ENCODE assay signal across 1 cellular context in the genomic region with DNA sequence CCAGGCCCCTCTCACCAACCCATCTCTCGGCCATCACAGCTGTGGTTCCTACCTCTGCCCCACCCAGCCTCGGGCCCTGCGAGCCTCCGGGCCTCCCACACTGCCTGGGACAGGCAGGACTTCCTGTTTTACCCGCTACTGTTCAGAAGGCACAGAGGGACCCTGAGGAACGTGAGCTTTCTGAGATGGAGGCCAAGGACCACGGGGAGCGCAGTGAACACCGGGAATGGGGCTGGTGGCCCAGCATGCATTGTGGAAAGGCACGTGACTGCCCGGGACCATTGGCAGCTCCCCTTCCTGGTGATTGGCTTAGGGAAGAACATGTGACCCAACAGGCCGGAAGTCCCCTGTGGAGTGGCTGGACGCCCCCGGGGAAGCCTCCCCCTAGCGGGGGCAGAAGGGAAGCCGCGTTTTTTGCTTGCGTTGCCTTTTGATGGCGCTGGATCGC.
A peak's percentile ranks its signal among the peaks of the same experiment; 100 is the strongest.
TF ChIP-seq lines count a peak whose summit lies in the region.

No MANE protein-coding gene starts in this region.

TF ChIP-seq in K562, 482 proteins besides CTCF, POLR2A, EP300 and RAD21 (continued from another document and continues in another):
- TF ChIP-seq, protein P1, sequence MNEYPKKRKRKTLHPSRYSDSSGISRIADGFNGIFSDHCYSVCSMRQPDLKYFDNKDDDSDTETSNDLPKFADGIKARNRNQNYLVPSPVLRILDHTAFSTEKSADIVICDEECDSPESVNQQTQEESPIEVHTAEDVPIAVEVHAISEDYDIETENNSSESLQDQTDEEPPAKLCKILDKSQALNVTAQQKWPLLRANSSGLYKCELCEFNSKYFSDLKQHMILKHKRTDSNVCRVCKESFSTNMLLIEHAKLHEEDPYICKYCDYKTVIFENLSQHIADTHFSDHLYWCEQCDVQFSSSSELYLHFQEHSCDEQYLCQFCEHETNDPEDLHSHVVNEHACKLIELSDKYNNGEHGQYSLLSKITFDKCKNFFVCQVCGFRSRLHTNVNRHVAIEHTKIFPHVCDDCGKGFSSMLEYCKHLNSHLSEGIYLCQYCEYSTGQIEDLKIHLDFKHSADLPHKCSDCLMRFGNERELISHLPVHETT (CRISPR knock-in tag; conservative IDR thresholded peaks at IDR 0.05 in 1 of 2, IDR thresholded peaks at IDR 0.05 in 1 of 2): no peak
- no peak for TF ChIP-seq MEIS2 (IDR thresholded peaks at IDR 0.05; ENCODE audit: partially characterized antibody)
- no peak for TF ChIP-seq SAFB (IDR thresholded peaks at IDR 0.05; ENCODE audit: borderline replicate concordance, low read depth, low read length)
- TF ChIP-seq BRCA1 (IDR thresholded peaks at IDR 0.05): no peak
- no peak for TF ChIP-seq BRCA1 (CRISPR knock-in tag; IDR thresholded peaks at IDR 0.05)
- TF ChIP-seq DDX20 (tag; IDR thresholded peaks at IDR 0.05; ENCODE audit: low read depth): no peak
- TF ChIP-seq HDAC6 (IDR thresholded peaks at IDR 0.05; ENCODE audit: low read depth, low read length): no peak
- no peak for TF ChIP-seq NR1H2 (CRISPR knock-in tag; IDR thresholded peaks at IDR 0.05)
- TF ChIP-seq MCM2 (IDR thresholded peaks at IDR 0.05; ENCODE audit: low read depth): no peak
- no peak for TF ChIP-seq ADNP (tag; IDR thresholded peaks at IDR 0.05)
- TF ChIP-seq POLR3G (IDR thresholded peaks at IDR 0.05; ENCODE audit: extremely low read depth, insufficient read length, insufficient replicate concordance): no peak
- no peak for TF ChIP-seq CBX8 (IDR thresholded peaks at IDR 0.05; ENCODE audit: borderline replicate concordance, extremely low read depth, low read depth, low read length, poor library complexity, severe bottlenecking)
- TF ChIP-seq, protein P2, sequence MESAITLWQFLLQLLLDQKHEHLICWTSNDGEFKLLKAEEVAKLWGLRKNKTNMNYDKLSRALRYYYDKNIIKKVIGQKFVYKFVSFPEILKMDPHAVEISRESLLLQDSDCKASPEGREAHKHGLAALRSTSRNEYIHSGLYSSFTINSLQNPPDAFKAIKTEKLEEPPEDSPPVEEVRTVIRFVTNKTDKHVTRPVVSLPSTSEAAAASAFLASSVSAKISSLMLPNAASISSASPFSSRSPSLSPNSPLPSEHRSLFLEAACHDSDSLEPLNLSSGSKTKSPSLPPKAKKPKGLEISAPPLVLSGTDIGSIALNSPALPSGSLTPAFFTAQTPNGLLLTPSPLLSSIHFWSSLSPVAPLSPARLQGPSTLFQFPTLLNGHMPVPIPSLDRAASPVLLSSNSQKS (CRISPR knock-in tag; IDR thresholded peaks at IDR 0.05): no peak
- TF ChIP-seq ETV1 (tag; conservative IDR thresholded peaks at IDR 0.05; ENCODE audit: low read depth): no peak
- TF ChIP-seq TFE3 (CRISPR knock-in tag; IDR thresholded peaks at IDR 0.05): 0 out of 2 replicates have a peak, but pooled peaks have one; percentile 14
- peak; percentile 7; the same call in 1 of the 2 replicates for TF ChIP-seq ZNF316 (IDR thresholded peaks at IDR 0.05)
- TF ChIP-seq ARID1B (IDR thresholded peaks at IDR 0.05): no peak
- no peak for TF ChIP-seq RNF2 (IDR thresholded peaks at IDR 0.05)
- TF ChIP-seq NFIX (CRISPR knock-in tag; IDR thresholded peaks at IDR 0.05; ENCODE audit: low read depth): no peak
- TF ChIP-seq, protein P3, sequence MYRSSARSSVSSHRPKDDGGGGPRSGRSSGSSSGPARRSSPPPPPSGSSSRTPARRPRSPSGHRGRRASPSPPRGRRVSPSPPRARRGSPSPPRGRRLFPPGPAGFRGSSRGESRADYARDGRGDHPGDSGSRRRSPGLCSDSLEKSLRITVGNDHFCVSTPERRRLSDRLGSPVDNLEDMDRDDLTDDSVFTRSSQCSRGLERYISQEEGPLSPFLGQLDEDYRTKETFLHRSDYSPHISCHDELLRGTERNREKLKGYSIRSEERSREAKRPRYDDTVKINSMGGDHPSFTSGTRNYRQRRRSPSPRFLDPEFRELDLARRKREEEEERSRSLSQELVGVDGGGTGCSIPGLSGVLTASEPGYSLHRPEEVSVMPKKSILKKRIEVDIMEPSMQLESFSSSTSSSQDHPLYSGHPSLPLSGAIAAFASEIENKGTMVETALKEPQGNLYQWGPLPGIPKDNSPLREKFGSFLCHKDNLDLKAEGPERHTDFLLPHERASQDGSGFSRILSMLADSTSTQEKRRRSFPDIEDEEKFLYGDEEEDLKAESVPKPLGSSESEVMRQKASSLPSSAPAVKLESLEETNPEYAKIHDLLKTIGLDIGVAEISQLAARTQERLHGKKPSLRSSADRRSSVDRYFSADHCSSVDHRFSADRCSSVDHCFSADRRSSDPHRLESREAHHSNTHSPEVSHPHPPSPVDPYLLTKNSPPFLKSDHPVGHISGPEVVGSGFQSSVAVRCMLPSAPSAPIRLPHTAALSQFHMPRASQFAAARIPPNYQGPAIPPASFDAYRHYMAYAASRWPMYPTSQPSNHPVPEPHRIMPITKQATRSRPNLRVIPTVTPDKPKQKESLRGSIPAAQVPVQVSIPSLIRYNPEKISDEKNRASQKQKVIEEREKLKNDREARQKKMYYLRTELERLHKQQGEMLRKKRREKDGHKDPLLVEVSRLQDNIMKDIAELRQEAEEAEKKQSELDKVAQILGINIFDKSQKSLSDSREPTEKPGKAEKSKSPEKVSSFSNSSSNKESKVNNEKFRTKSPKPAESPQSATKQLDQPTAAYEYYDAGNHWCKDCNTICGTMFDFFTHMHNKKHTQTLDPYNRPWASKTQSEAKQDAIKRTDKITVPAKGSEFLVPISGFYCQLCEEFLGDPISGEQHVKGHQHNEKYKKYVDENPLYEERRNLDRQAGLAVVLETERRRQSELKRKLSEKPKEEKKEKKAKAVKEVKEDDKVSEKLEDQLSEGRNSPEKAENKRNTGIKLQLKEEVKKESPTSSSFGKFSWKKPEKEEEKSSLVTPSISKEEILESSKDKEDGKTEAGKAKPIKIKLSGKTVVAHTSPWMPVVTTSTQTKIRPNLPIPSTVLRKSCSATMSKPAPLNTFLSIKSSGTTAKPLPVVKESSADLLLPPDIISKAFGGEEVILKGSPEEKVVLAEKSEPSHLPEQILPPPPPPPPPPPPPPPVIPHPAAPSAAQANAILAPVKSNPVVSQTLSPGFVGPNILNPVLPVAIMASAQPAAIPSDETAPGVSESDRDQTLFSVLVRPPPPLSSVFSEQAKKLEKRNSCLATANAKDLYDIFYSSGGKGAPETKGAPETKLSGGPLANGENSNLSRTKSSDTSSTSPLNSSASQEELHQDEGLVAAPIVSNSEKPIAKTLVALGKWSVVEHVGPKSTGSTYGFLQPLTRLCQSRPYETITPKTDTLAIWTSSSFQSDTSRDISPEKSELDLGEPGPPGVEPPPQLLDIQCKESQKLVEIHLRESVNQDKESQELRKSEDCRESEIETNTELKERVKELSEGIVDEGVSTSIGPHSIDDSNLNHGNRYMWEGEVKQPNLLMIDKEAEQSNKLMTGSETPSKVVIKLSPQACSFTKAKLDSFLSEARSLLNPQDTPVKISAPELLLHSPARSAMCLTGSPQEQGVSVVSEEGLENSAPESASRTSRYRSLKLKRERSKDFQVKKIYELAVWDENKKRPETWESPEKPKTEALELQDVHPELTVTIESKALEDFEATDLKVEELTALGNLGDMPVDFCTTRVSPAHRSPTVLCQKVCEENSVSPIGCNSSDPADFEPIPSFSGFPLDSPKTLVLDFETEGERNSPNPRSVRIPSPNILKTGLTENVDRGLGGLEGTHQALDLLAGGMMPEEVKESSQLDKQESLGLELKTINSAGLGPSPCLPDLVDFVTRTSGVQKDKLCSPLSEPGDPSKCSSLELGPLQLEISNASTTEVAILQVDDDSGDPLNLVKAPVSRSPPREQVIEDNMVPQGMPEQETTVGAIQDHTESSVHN (IDR thresholded peaks at IDR 0.05; ENCODE audit: borderline replicate concordance in 1 of 2, low read depth in 1 of 2): no peak
- no peak for TF ChIP-seq ZNF780A (CRISPR knock-in tag; IDR thresholded peaks at IDR 0.05)
- TF ChIP-seq CHAMP1 (IDR thresholded peaks at IDR 0.05): peak; percentile 79; the same call in 1 of the 2 replicates
- TF ChIP-seq MEF2A (IDR thresholded peaks at IDR 0.05; ENCODE audit: control insufficient read depth, low read depth, low read length): no peak
- TF ChIP-seq SMARCA4 (IDR thresholded peaks at IDR 0.05): no peak
- no peak for TF ChIP-seq ZKSCAN3 (CRISPR knock-in tag; IDR thresholded peaks at IDR 0.05)
- TF ChIP-seq, protein P4, sequence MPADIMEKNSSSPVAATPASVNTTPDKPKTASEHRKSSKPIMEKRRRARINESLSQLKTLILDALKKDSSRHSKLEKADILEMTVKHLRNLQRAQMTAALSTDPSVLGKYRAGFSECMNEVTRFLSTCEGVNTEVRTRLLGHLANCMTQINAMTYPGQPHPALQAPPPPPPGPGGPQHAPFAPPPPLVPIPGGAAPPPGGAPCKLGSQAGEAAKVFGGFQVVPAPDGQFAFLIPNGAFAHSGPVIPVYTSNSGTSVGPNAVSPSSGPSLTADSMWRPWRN (IDR thresholded peaks at IDR 0.05; ENCODE audit: low read depth): no peak
- no peak for TF ChIP-seq HDGF (IDR thresholded peaks at IDR 0.05)
- TF ChIP-seq TCF7 (IDR thresholded peaks at IDR 0.05; ENCODE audit: borderline replicate concordance): no peak
- no peak for TF ChIP-seq ZNF589 (CRISPR knock-in tag; IDR thresholded peaks at IDR 0.05; ENCODE audit: low read depth)
- TF ChIP-seq FIP1L1 (IDR thresholded peaks at IDR 0.05; ENCODE audit: low read depth, low read length, poor library complexity, severe bottlenecking): no peak
- no peak for TF ChIP-seq SNIP1 (IDR thresholded peaks at IDR 0.05; ENCODE audit: low read depth)
- TF ChIP-seq FOXP4 (CRISPR knock-in tag; IDR thresholded peaks at IDR 0.05; ENCODE audit: borderline replicate concordance): no peak
- TF ChIP-seq ZNF408 (CRISPR knock-in tag; IDR thresholded peaks at IDR 0.05; ENCODE audit: low read depth): no peak
- no peak for TF ChIP-seq CBX2 (IDR thresholded peaks at IDR 0.05; ENCODE audit: insufficient read depth, low read length, poor library complexity, severe bottlenecking)
- TF ChIP-seq CBFB (CRISPR knock-in tag; IDR thresholded peaks at IDR 0.05): no peak
- no peak for TF ChIP-seq TAF15 (IDR thresholded peaks at IDR 0.05; ENCODE audit: low read depth, low read length)
- no peak for TF ChIP-seq KDM1A (IDR thresholded peaks at IDR 0.05)
- peak in 1 of 2 experiments; percentile 53; a peak in 1 of 3 replicates for TF ChIP-seq CBX3 (IDR thresholded peaks at IDR 0.05; ENCODE audit: borderline replicate concordance in 1 of 2, low read length in 2 of 2)
- no peak for TF ChIP-seq KAT8 (IDR thresholded peaks at IDR 0.05; ENCODE audit: low read depth)
- TF ChIP-seq, protein P5, sequence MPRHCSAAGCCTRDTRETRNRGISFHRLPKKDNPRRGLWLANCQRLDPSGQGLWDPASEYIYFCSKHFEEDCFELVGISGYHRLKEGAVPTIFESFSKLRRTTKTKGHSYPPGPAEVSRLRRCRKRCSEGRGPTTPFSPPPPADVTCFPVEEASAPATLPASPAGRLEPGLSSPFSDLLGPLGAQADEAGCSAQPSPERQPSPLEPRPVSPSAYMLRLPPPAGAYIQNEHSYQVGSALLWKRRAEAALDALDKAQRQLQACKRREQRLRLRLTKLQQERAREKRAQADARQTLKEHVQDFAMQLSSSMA (CRISPR knock-in tag; IDR thresholded peaks at IDR 0.05): no peak
